In the genomic region with DNA sequence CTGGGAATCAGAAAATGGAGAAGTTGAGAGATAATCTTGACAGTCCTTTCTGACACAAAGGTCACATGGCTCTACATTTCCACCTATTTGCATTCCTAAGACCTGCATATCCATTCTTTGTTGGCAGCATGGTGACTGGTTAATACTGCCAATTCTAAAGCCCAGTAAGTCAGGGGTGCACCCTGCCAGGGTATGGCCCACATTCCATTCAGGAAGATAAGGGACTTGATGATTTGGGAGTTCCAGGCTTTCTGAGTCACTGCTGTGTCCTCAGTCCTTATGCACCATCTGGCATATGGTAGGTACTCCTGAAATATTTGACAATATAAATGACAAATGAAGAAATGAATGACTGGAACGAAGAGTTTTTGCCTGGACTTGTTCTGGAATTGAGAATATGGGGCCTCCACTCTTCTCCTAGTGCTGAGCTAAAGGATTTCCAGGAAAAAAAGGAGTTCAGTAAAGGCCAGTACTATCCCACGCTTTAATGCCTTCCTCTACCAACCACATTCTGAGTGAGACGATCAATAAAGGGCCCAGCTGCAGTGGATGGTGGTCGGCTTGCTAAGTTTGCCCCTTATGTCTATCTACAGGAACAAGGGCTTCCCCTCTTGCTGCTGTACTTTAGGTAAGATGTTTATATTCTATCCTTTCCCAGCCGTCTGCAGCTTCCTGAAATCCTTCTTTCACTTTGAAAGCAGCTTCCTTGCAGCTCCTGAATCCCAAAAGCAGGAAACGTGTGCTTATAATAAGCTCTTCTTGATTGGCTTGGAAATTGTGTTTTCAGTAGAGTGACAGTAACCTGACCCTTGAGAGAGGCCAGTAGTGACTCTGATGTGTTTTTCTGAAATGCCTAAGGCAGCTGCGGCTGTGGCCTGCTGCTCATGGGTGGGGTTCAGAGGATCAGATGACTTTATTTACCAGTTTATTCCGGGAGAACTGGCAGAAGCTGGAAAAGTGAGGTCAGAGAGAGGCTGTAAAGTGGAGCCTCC, we compare ENCODE assay signal across 8 cellular contexts. TPM values are rescaled to one million over a fixed set of nuclear protein-coding genes. Genes with fewer than 3 reads are reported as not detected.
A peak's percentile ranks its signal among the peaks of the same experiment; 100 is the strongest.
DNase-seq lines count a peak whose midpoint lies in the region; ATAC-seq and TF ChIP-seq lines count a peak whose summit lies in the region.

No MANE protein-coding gene starts in this region.

- H3K4me3 Mint-ChIP-seq in mesothelial cell of epicardium: no peak overlapping the region

- H3K4me1 Mint-ChIP-seq in mesothelial cell of epicardium: peaks cover 17% of the 10 kb centered on the region

- H3K36me3 Mint-ChIP-seq in mesothelial cell of epicardium: no peaks in the 10 kb centered on the region

- ATAC-seq in HG02852 (IDR thresholded peaks at IDR 0.05; ENCODE audit: unreplicated experiment): no peak

- H3K9me3 Mint-ChIP-seq in mesothelial cell of epicardium: peaks cover 8% of the 10 kb centered on the region

- H3K27me3 Mint-ChIP-seq in mesothelial cell of epicardium (ENCODE audit: low read depth): no peaks in the 10 kb centered on the region

- TF ChIP-seq CTCF in mesothelial cell of epicardium (IDR thresholded peaks at IDR 0.05; ENCODE audit: unreplicated experiment): no peak

- peak overlapping the region; percentile 81 for H3K27ac Mint-ChIP-seq in mesothelial cell of epicardium

- DNase-seq in AG20443 (ENCODE audit: low spot score) (peak; percentile 80), NCI-H2107 treated with DMSO at 0.1 percent for 48 hours (lab: John Stamatoyannopoulos, UW; ENCODE audit: unreplicated experiment) (peak; percentile 97), dermis blood vessel endothelial cell (peak; percentile 72), mesothelial cell of epicardium (ENCODE audit: low spot score in 2 of 2, unreplicated experiment in 2 of 2) (no peak), activated gamma-delta T cell (lab: John Stamatoyannopoulos, UW) (no peak), GOT3 (lab: John Stamatoyannopoulos, UW) (no peak), MV-4-11 (lab: John Stamatoyannopoulos, UW) (no peak)

RNA-seq across cellular contexts. Expression of gene EIF2AK3, which starts 31.9 kb away (rescaled TPM):
- 19.7 and 30.1 TPM in 2 replicates for total RNA-seq in dermis blood vessel endothelial cell
- 23.9 to 24.7 TPM (median 24.3 TPM) in 3 replicates for total RNA-seq in mesothelial cell of epicardium

RNA-seq across cellular contexts. Expression of gene RPIA, which starts 32.3 kb away (rescaled TPM):
- total RNA-seq in dermis blood vessel endothelial cell: 14.5 and 16.5 TPM in 2 replicates
- 22.5 to 23.5 TPM (median 23.3 TPM) in 3 replicates for total RNA-seq in mesothelial cell of epicardium

Comparison
In these comparisons a context has a peak if more than half of its experiments do, and no peak if none do; other contexts are left out.
1. DNase-seq: peak in AG20443 (single experiment), NCI-H2107 treated with DMSO at 0.1 percent for 48 hours (single experiment) and dermis blood vessel endothelial cell (single experiment); none in mesothelial cell of epicardium (0 of 2), activated gamma-delta T cell (single experiment), GOT3 (single experiment) and MV-4-11 (single experiment).